Comparison of ENCODE assay signal across 10 cellular contexts in genomic region chr5:35136386-35136785, GRCh38.
DNase-seq lines count a peak whose midpoint lies in the region; ATAC-seq and TF ChIP-seq lines count a peak whose summit lies in the region.
"Had no signal": no experiment of that assay in that cellular context is flagged by ENCODE, and none has a peak within 500 bp of the region (broad histone marks: within the 10 kb centered on the region; RNA-seq: fewer than 3 reads in every experiment).

No MANE protein-coding gene starts in this region.

- H3K4me2 ChIP-seq in SK-N-SH = no peak overlapping the region

- H2AFZ ChIP-seq in SK-N-SH (ENCODE audit: low read depth) = peak overlapping the region; percentile 5; the same call in 1 of the 2 replicates

- no peaks in the 10 kb centered on the region for H4K20me1 ChIP-seq in SK-N-SH (ENCODE audit: insufficient read depth)

- CTCF ChIA-PET in SK-N-SH (lab: Yijun Ruan, JAX) = no interaction called here

- intact Hi-C loops in ascending aorta (cut with DNase I) = no loop called here

- H3F3A ChIP-seq in SK-N-SH (replicated peaks; ENCODE audit: insufficient read depth) = peaks cover 4% of the 10 kb centered on the region

- H3K27ac ChIP-seq in SK-N-SH (ENCODE audit: low read depth in 2 of 2, low read length in 1 of 2) (no peak overlapping the region; a peak in 1 of 4 replicates), upper lobe of left lung (no peak overlapping the region), ascending aorta (no peak overlapping the region)

- TF ChIP-seq EP300 in SK-N-SH (IDR thresholded peaks at IDR 0.05; ENCODE audit: borderline replicate concordance in 1 of 2, low read depth in 1 of 2, low read length in 1 of 2) (no peak), upper lobe of left lung (IDR thresholded peaks at IDR 0.05) (no peak)

- 42% methylated on average over 4 of the region's 4 CpGs for WGBS in SK-N-SH (ENCODE audit: low lambda C conversion rate)
- WGBS in upper lobe of left lung, 2 donors = 50 to 86% methylated on average over 4 of the region's 4 CpGs

- H3K4me3 ChIP-seq in AG09309 (ENCODE audit: control insufficient read depth, low read depth, low read length) = no peak overlapping the region
- no peak overlapping the region for H3K4me3 ChIP-seq in SK-N-SH (ENCODE audit: low read depth in 2 of 2, low read length in 1 of 2)
- no peak overlapping the region for H3K4me3 ChIP-seq in upper lobe of left lung
- H3K4me3 ChIP-seq in ascending aorta = no peak overlapping the region
- H3K4me3 ChIP-seq: uterus had no signal

- no peak for TF ChIP-seq POLR2A in upper lobe of left lung (IDR thresholded peaks at IDR 0.05)

- H3K4me1 ChIP-seq in SK-N-SH (ENCODE audit: control insufficient read depth in 1 of 2, insufficient read depth in 2 of 2, low read depth in 1 of 2, low read length in 1 of 2) (no peaks in the 10 kb centered on the region), upper lobe of left lung (no peaks in the 10 kb centered on the region), ascending aorta (no peaks in the 10 kb centered on the region)

- no peaks in the 10 kb centered on the region for H3K9me3 ChIP-seq in SK-N-SH
- H3K9me3 ChIP-seq in upper lobe of left lung = no peaks in the 10 kb centered on the region
- H3K9me3 ChIP-seq in ascending aorta = no peaks in the 10 kb centered on the region
- H3K9me3 ChIP-seq: uterus had no signal

- TF ChIP-seq CTCF in AG09309 (IDR thresholded peaks at IDR 0.05; ENCODE audit: control insufficient read depth, insufficient read depth, low read depth, low read length, missing control alignments) = no peak
- no peak for TF ChIP-seq CTCF in SK-N-SH (IDR thresholded peaks at IDR 0.05)
- TF ChIP-seq CTCF in upper lobe of left lung (IDR thresholded peaks at IDR 0.05) = no peak
- no peak for TF ChIP-seq CTCF in ascending aorta (IDR thresholded peaks at IDR 0.05)

- ATAC-seq in GM21423 (IDR thresholded peaks at IDR 0.05; ENCODE audit: unreplicated experiment) (peak; percentile 49), upper lobe of left lung (ENCODE audit: low FRiP score in 2 of 2) (no peak), GM21390 (IDR thresholded peaks at IDR 0.05; ENCODE audit: unreplicated experiment) (no peak)

- no peak for TF ChIP-seq RAD21 in SK-N-SH (IDR thresholded peaks at IDR 0.05; ENCODE audit: low read length)

- no peaks in the 10 kb centered on the region for H3K9me2 ChIP-seq in SK-N-SH

- H3K36me3 ChIP-seq in SK-N-SH (replicated peaks in 1 of 2; ENCODE audit: control insufficient read depth in 1 of 2, insufficient read depth in 2 of 2, low read length in 1 of 2) (no peaks in the 10 kb centered on the region), upper lobe of left lung (no peaks in the 10 kb centered on the region), ascending aorta (no peaks in the 10 kb centered on the region)
- H3K36me3 ChIP-seq: uterus had no signal

- POLR2A ChIA-PET in SK-N-SH (lab: Yijun Ruan, JAX) = no interaction called here

- H3K79me2 ChIP-seq in SK-N-SH (ENCODE audit: insufficient read depth) = no peaks in the 10 kb centered on the region

- no peak overlapping the region for H3K9ac ChIP-seq in SK-N-SH

- no peaks in the 10 kb centered on the region for H3K27me3 ChIP-seq in SK-N-SH (ENCODE audit: insufficient read depth)
- H3K27me3 ChIP-seq in upper lobe of left lung = no peaks in the 10 kb centered on the region
- no peaks in the 10 kb centered on the region for H3K27me3 ChIP-seq in ascending aorta
- H3K27me3 ChIP-seq: uterus had no signal

- DNase-seq in AG09309 (ENCODE audit: low read depth) (peak; percentile 94), SK-N-SH (no peak), islet precursor cell (peak; percentile 85), NCI-H146 (lab: John Stamatoyannopoulos, UW) (no peak), upper lobe of left lung (no peak), ascending aorta (ENCODE audit: low spot score in 2 of 2) (no peak)
- DNase-seq: activated effector memory CD4-positive, alpha-beta T cell treated with anti-CD3 and anti-CD28 coated beads, Interleukin-2, amount 50 U/mL, for 16 hours; uterus had no signal

TF ChIP-seq in SK-N-SH, 30 proteins besides CTCF, POLR2A, EP300 and RAD21 (continues in another document):
- no peak for TF ChIP-seq RFX5 (IDR thresholded peaks at IDR 0.05; ENCODE audit: low read length)
- no peak for TF ChIP-seq PBX3 (IDR thresholded peaks at IDR 0.05)
- no peak for TF ChIP-seq REST (IDR thresholded peaks at IDR 0.05; ENCODE audit: low read depth, low read length)
- no peak for TF ChIP-seq MEF2A (IDR thresholded peaks at IDR 0.05; ENCODE audit: borderline replicate concordance, low read depth)
- TF ChIP-seq USF2 (IDR thresholded peaks at IDR 0.05; ENCODE audit: borderline replicate concordance, low read depth, low read length) = no peak
- no peak for TF ChIP-seq ELF1 (IDR thresholded peaks at IDR 0.05)
- TF ChIP-seq FOXJ3 (CRISPR knock-in tag; IDR thresholded peaks at IDR 0.05) = no peak
- no peak for TF ChIP-seq RXRA (IDR thresholded peaks at IDR 0.05; ENCODE audit: borderline replicate concordance, low read depth)
- TF ChIP-seq SIN3A (IDR thresholded peaks at IDR 0.05; ENCODE audit: borderline replicate concordance, low read depth, low read length) = no peak
- no peak for TF ChIP-seq SMC3 (IDR thresholded peaks at IDR 0.05; ENCODE audit: low read depth, low read length)
- TF ChIP-seq TAF1 (IDR thresholded peaks at IDR 0.05; ENCODE audit: borderline replicate concordance, low read depth, low read length) = no peak
- TF ChIP-seq POLR2AphosphoS5 (IDR thresholded peaks at IDR 0.05; ENCODE audit: low read depth, low read length) = no peak
- TF ChIP-seq FOSL2 (IDR thresholded peaks at IDR 0.05; ENCODE audit: borderline replicate concordance, low read depth) = peak; percentile 64; the same call in 1 of the 2 replicates
- no peak for TF ChIP-seq IRF3 (IDR thresholded peaks at IDR 0.05; ENCODE audit: low read depth, low read length)
- no peak for TF ChIP-seq YY1 (IDR thresholded peaks at IDR 0.05; ENCODE audit: low read depth)
- TF ChIP-seq MAX (IDR thresholded peaks at IDR 0.05; ENCODE audit: low read depth) = no peak
- no peak for TF ChIP-seq CHD2 (IDR thresholded peaks at IDR 0.05; ENCODE audit: low read length, partially characterized antibody)
- TF ChIP-seq MXI1 (IDR thresholded peaks at IDR 0.05; ENCODE audit: low read depth, low read length) = no peak
- TF ChIP-seq GABPA (IDR thresholded peaks at IDR 0.05; ENCODE audit: low read depth) = no peak
- TF ChIP-seq EZH2phosphoT487 (IDR thresholded peaks at IDR 0.05; ENCODE audit: borderline replicate concordance, low read depth) = no peak
- TF ChIP-seq TCF12 (IDR thresholded peaks at IDR 0.05) = peak; percentile 27; the same call in 1 of the 2 replicates

Comparison
In these comparisons a context has a peak if more than half of its experiments do, and no peak if none do; other contexts are left out.
1. DNase-seq: peak in AG09309 (single experiment) and islet precursor cell (single experiment); none in SK-N-SH (single experiment), NCI-H146 (single experiment), upper lobe of left lung (0 of 2) and ascending aorta (0 of 2).